ENCODE assay signal across 22 cellular contexts in the genomic region with DNA sequence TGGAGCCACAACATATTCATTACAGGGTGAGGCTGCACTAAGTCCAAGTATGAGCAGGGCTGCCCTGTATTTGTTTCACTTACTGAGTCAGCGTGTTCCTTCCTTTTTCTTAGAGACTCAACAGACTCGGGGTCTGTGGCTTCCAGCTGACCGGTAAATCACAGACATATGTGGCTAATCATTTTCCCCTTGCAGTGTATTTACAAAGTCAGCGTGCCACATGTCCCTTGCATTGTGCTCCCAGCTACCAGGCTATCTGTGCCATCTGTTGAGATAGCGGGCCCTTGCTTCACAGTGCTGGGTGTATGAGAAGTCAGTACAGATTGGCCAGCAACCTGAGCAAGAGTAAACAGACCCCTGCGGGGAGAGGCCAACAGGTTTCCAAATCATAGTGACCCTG.
DNase-seq lines count a peak whose midpoint lies in the region; ATAC-seq lines count a peak whose summit lies in the region.
"Had no signal": no experiment of that assay in that cellular context is flagged by ENCODE, and none has a peak within 500 bp of the region (broad histone marks: within the 10 kb centered on the region; RNA-seq: fewer than 3 reads in every experiment).

No MANE protein-coding gene starts in this region.

- DNase-seq in DMS 273 treated with DMSO at 0.1 percent for 48 hours (lab: John Stamatoyannopoulos, UW) (peak; percentile 80), NCI-H1092 treated with DMSO at 0.1 percent for 48 hours (lab: John Stamatoyannopoulos, UW) (peak; percentile 3), SK-N-DZ (ENCODE audit: low spot score) (peak; percentile 33), fibroblast of gingiva (ENCODE audit: low read depth) (peak; percentile 18)
- DNase-seq in activated effector memory CD4-positive, alpha-beta T cell treated with Interleukin-2 at 50 U/mL for 16 hours: no peak
- DNase-seq: activated CD4-positive, alpha-beta T cell treated with anti-CD3 and anti-CD28 coated beads, Interleukin-2, amount 10 ng/mL, durations not matched to agents 24 days and 14 days; activated naive CD8-positive, alpha-beta T cell treated with anti-CD3 and anti-CD28 coated beads, Interleukin-2, amount 10 ng/mL, durations not matched to agents 7 days and 5 days; colonic mucosa; H7; mammary epithelial cell; NCI-H2029; NCI-H526; SHP77 treated with DMSO at 0.1 percent for 48 hours; stimulated activated CD4-positive, alpha-beta T cell treated with anti-CD3 and anti-CD28 coated beads, Interleukin-1b, Interleukin-23, amount 100 ng/mL, for 48 hours; T-helper 1 cell; uterus had no signal

- no peaks in the 10 kb centered on the region for H3K4me1 Mint-ChIP-seq in activated T-helper 17 cell treated with anti-CD3 and anti-CD28 coated beads, Interleukin-2, amount 50 U/mL, for 72 hours
- H3K4me1 Mint-ChIP-seq: activated CD4-positive, alpha-beta T cell treated with anti-CD3 and anti-CD28 coated beads, Interleukin-2, amount 10 ng/mL, durations not matched to agents 24 days and 14 days; activated naive CD8-positive, alpha-beta T cell treated with anti-CD3 and anti-CD28 coated beads, Interleukin-2, amount 10 ng/mL, durations not matched to agents 7 days and 5 days; stimulated activated effector memory CD8-positive, alpha-beta T cell treated with anti-CD3 and anti-CD28 coated beads, Interleukin-12 subunit alpha, Interleukin-12 subunit beta, amount 100 ng/mL, for 72 hours had no signal

- no peaks in the 10 kb centered on the region for H3K36me3 Mint-ChIP-seq in activated T-helper 17 cell treated with anti-CD3 and anti-CD28 coated beads, Interleukin-2, amount 50 U/mL, for 72 hours (ENCODE audit: low read depth)
- H3K36me3 Mint-ChIP-seq: activated naive CD8-positive, alpha-beta T cell treated with anti-CD3 and anti-CD28 coated beads, Interleukin-2, amount 10 ng/mL, durations not matched to agents 7 days and 5 days; brain; stimulated activated effector memory CD8-positive, alpha-beta T cell treated with anti-CD3 and anti-CD28 coated beads, Interleukin-12 subunit alpha, Interleukin-12 subunit beta, amount 100 ng/mL, for 72 hours had no signal

- no peak overlapping the region for H3K4me3 Mint-ChIP-seq in activated T-helper 17 cell treated with anti-CD3 and anti-CD28 coated beads, Interleukin-2, amount 50 U/mL, for 72 hours
- H3K4me3 Mint-ChIP-seq: activated CD4-positive, alpha-beta T cell treated with anti-CD3 and anti-CD28 coated beads, Interleukin-2, amount 10 ng/mL, durations not matched to agents 24 days and 14 days; activated naive CD8-positive, alpha-beta T cell treated with anti-CD3 and anti-CD28 coated beads, Interleukin-2, amount 10 ng/mL, durations not matched to agents 7 days and 5 days; brain; stimulated activated effector memory CD8-positive, alpha-beta T cell treated with anti-CD3 and anti-CD28 coated beads, Interleukin-12 subunit alpha, Interleukin-12 subunit beta, amount 100 ng/mL, for 72 hours had no signal

- no peaks in the 10 kb centered on the region for H3K27me3 Mint-ChIP-seq in activated T-helper 17 cell treated with anti-CD3 and anti-CD28 coated beads, Interleukin-2, amount 50 U/mL, for 72 hours
- H3K27me3 Mint-ChIP-seq: activated CD4-positive, alpha-beta T cell treated with anti-CD3 and anti-CD28 coated beads, Interleukin-2, amount 10 ng/mL, durations not matched to agents 24 days and 14 days; activated naive CD8-positive, alpha-beta T cell treated with anti-CD3 and anti-CD28 coated beads, Interleukin-2, amount 10 ng/mL, durations not matched to agents 7 days and 5 days; brain had no signal

- peaks cover 10% of the 10 kb centered on the region for H3K9me3 Mint-ChIP-seq in activated T-helper 17 cell treated with anti-CD3 and anti-CD28 coated beads, Interleukin-2, amount 50 U/mL, for 72 hours
- H3K9me3 Mint-ChIP-seq: activated CD4-positive, alpha-beta T cell treated with anti-CD3 and anti-CD28 coated beads, Interleukin-2, amount 10 ng/mL, durations not matched to agents 24 days and 14 days; activated naive CD8-positive, alpha-beta T cell treated with anti-CD3 and anti-CD28 coated beads, Interleukin-2, amount 10 ng/mL, durations not matched to agents 7 days and 5 days had no signal

- H3K27ac Mint-ChIP-seq in activated T-helper 17 cell treated with anti-CD3 and anti-CD28 coated beads, Interleukin-2, amount 50 U/mL, for 72 hours: no peak overlapping the region
- H3K27ac Mint-ChIP-seq: activated CD4-positive, alpha-beta T cell treated with anti-CD3 and anti-CD28 coated beads, Interleukin-2, amount 10 ng/mL, durations not matched to agents 24 days and 14 days; activated naive CD8-positive, alpha-beta T cell treated with anti-CD3 and anti-CD28 coated beads, Interleukin-2, amount 10 ng/mL, durations not matched to agents 7 days and 5 days; stimulated activated effector memory CD8-positive, alpha-beta T cell treated with anti-CD3 and anti-CD28 coated beads, Interleukin-12 subunit alpha, Interleukin-12 subunit beta, amount 100 ng/mL, for 72 hours had no signal

- no peak for ATAC-seq in activated T-helper 17 cell treated with anti-CD3 and anti-CD28 coated beads, Interleukin-2, amount 50 U/mL, for 72 hours (replicated peaks)
- ATAC-seq in HG02840 (IDR thresholded peaks at IDR 0.05; ENCODE audit: low FRiP score, unreplicated experiment) (no peak), GM18873 (IDR thresholded peaks at IDR 0.05; ENCODE audit: low FRiP score, unreplicated experiment) (no peak)
- ATAC-seq: K562; stimulated activated effector memory CD8-positive, alpha-beta T cell treated with anti-CD3 and anti-CD28 coated beads, Interleukin-12 subunit alpha, Interleukin-12 subunit beta, amount 100 ng/mL, for 72 hours had no signal
